In genomic region chr6:89411019-89411268, GRCh38 we compare ENCODE assay signal across 8 cellular contexts. TPM values are rescaled to one million over a fixed set of nuclear protein-coding genes. Genes with fewer than 3 reads are reported as not detected.
DNase-seq lines count a peak whose midpoint lies in the region; ATAC-seq and TF ChIP-seq lines count a peak whose summit lies in the region.

No MANE protein-coding gene starts in this region.

- H3K4me1 ChIP-seq in cardiac muscle cell (ENCODE audit: low read depth) (peaks cover 31% of the 10 kb centered on the region), psoas muscle (peaks cover 45% of the 10 kb centered on the region)

- H3K36me3 Mint-ChIP-seq in activated CD4-positive, alpha-beta memory T cell treated with anti-CD3 and anti-CD28 coated beads, Interleukin-2, amount 10 ng/mL, durations not matched to agents 7 days and 5 days (ENCODE audit: low read depth): no peaks in the 10 kb centered on the region

- intact Hi-C loops in psoas muscle (cut with DNase I): loop anchor here in 1 of 2 donors (5.0 kb wide), 1 partner anchor 39 kb away; no protein-coding TSS in a partner anchor

- peak overlapping the region; percentile 72 for H3K4me3 ChIP-seq in cardiac muscle cell
- peak overlapping the region; percentile 90 for H3K4me3 ChIP-seq in psoas muscle

- peaks cover 46% of the 10 kb centered on the region for H3K27me3 Mint-ChIP-seq in activated CD4-positive, alpha-beta memory T cell treated with anti-CD3 and anti-CD28 coated beads, Interleukin-2, amount 10 ng/mL, durations not matched to agents 7 days and 5 days

- CTCF ChIA-PET in activated CD4-positive, alpha-beta memory T cell treated with anti-CD3 and anti-CD28 coated beads, Interleukin-2, amount 10 ng/mL, durations not matched to agents 7 days and 5 days (lab: Charles Lee): interaction anchor here (1.2 to 1.3 kb wide), 2 partner anchors 39 kb away, joined by 4 to 8 read pairs; no protein-coding TSS in a partner anchor

- H3K4me1 Mint-ChIP-seq in activated CD4-positive, alpha-beta memory T cell treated with anti-CD3 and anti-CD28 coated beads, Interleukin-2, amount 10 ng/mL, durations not matched to agents 7 days and 5 days: peaks cover 21% of the 10 kb centered on the region

- POLR2A ChIA-PET in activated CD4-positive, alpha-beta memory T cell treated with anti-CD3 and anti-CD28 coated beads, Interleukin-2, amount 10 ng/mL, durations not matched to agents 7 days and 5 days (lab: Charles Lee): interaction anchor here (1.0 to 3.0 kb wide), 7 partner anchors 35 to 331 kb away, joined by 3 to 12 read pairs (median 4); partner anchors contain the start of gene PNRC1

- H3K27me3 ChIP-seq in cardiac muscle cell (no peaks in the 10 kb centered on the region), psoas muscle (ENCODE audit: insufficient read depth in 3 of 3, low read length in 2 of 3) (no peaks in the 10 kb centered on the region)

- peak overlapping the region; percentile 94 for H3K27ac ChIP-seq in cardiac muscle cell
- H3K27ac ChIP-seq in psoas muscle: peak overlapping the region; percentile 99

- H3K9me3 ChIP-seq in cardiac muscle cell (ENCODE audit: low read depth) (no peaks in the 10 kb centered on the region), psoas muscle (no peaks in the 10 kb centered on the region)

- no peak for TF ChIP-seq CTCF in cardiac muscle cell (IDR thresholded peaks at IDR 0.05; ENCODE audit: low read depth, low read length)
- TF ChIP-seq CTCF in psoas muscle (IDR thresholded peaks at IDR 0.05): no peak

- no peaks in the 10 kb centered on the region for H3K9me3 Mint-ChIP-seq in activated CD4-positive, alpha-beta memory T cell treated with anti-CD3 and anti-CD28 coated beads, Interleukin-2, amount 10 ng/mL, durations not matched to agents 7 days and 5 days

- H3K36me3 ChIP-seq in cardiac muscle cell (no peaks in the 10 kb centered on the region), psoas muscle (ENCODE audit: insufficient read depth in 1 of 2, low read depth in 1 of 2) (no peaks in the 10 kb centered on the region)

- 1 to 2% (median 1%) methylated on average over 12 of the region's 12 CpGs for WGBS in psoas muscle, 3 donors

- no peak overlapping the region for H3K27ac Mint-ChIP-seq in activated CD4-positive, alpha-beta memory T cell treated with anti-CD3 and anti-CD28 coated beads, Interleukin-2, amount 10 ng/mL, durations not matched to agents 7 days and 5 days

- peak; percentile 22 for DNase-seq in DMS53 treated with DMSO at 0.1 percent for 48 hours (lab: John Stamatoyannopoulos, UW; ENCODE audit: unreplicated experiment)
- no peak for DNase-seq in activated CD4-positive, alpha-beta memory T cell treated with anti-CD3 and anti-CD28 coated beads, Interleukin-2, amount 10 ng/mL, durations not matched to agents 7 days and 5 days
- DNase-seq in cardiac muscle cell (ENCODE audit: low read depth in 1 of 2, low spot score in 1 of 2): no peak
- no peak for DNase-seq in psoas muscle
- DNase-seq in AG08396 (ENCODE audit: low spot score): no peak

- ATAC-seq in HG02588 (IDR thresholded peaks at IDR 0.05; ENCODE audit: unreplicated experiment): peak; percentile 10
- ATAC-seq in psoas muscle: peak in 2 of 4 donors; percentile 31 to 40
- no peak for ATAC-seq in HG02678 (IDR thresholded peaks at IDR 0.05; ENCODE audit: unreplicated experiment)
- ATAC-seq in GM18868 (IDR thresholded peaks at IDR 0.05; ENCODE audit: unreplicated experiment): no peak

- H3K4me3 Mint-ChIP-seq in activated CD4-positive, alpha-beta memory T cell treated with anti-CD3 and anti-CD28 coated beads, Interleukin-2, amount 10 ng/mL, durations not matched to agents 7 days and 5 days: peak overlapping the region; percentile 71

RNA-seq across cellular contexts. Expression of gene RRAGD, which starts 1.1 kb away (rescaled TPM):
- 10 to 100 TPM; 11.3 to 11.6 TPM for total RNA-seq in activated CD4-positive, alpha-beta memory T cell treated with anti-CD3 and anti-CD28 coated beads, Interleukin-2, amount 10 ng/mL, durations not matched to agents 7 days and 5 days
- total RNA-seq in cardiac muscle cell (32.4 and 33.2 TPM in 2 replicates), psoas muscle (100 to 1,000 TPM; 105 to 148 (median 125) TPM)
- polyA plus RNA-seq in cardiac muscle cell (39.8 and 40.1 TPM in 2 replicates), psoas muscle (100 to 1,000 TPM in 1 of 3 donors, 10 to 100 TPM in 2; 34.8 to 163 (median 70.8) TPM)

RNA-seq across cellular contexts. Expression of gene ANKRD6, which starts 22.0 kb away (rescaled TPM):
- total RNA-seq in activated CD4-positive, alpha-beta memory T cell treated with anti-CD3 and anti-CD28 coated beads, Interleukin-2, amount 10 ng/mL, durations not matched to agents 7 days and 5 days: 1 to 10 TPM; 4.2 to 4.8 TPM
- total RNA-seq in cardiac muscle cell (13.7 and 21.5 TPM in 2 replicates), psoas muscle (1 to 10 TPM; 2.4 to 9.0 (median 4.6) TPM)
- polyA plus RNA-seq in cardiac muscle cell (10.3 and 16.0 TPM in 2 replicates), psoas muscle (1 to 10 TPM; 1.2 to 2.3 (median 1.8) TPM)

RNA-seq across cellular contexts. Expression of gene UBE2J1, which starts 58.4 kb away (rescaled TPM):
- total RNA-seq in activated CD4-positive, alpha-beta memory T cell treated with anti-CD3 and anti-CD28 coated beads, Interleukin-2, amount 10 ng/mL, durations not matched to agents 7 days and 5 days: 10 to 100 TPM; 36.9 to 37.2 TPM
- 17.9 and 19.8 TPM in 2 replicates for total RNA-seq in cardiac muscle cell
- 26.4 and 28.7 TPM in 2 replicates for polyA plus RNA-seq in cardiac muscle cell
- total RNA-seq in psoas muscle: 10 to 100 TPM; 11.5 to 21.6 (median 17.4) TPM
- polyA plus RNA-seq in psoas muscle: 10 to 100 TPM; 10.0 to 20.7 (median 12.9) TPM
